ENCODE assay signal across 9 cellular contexts in the genomic region with DNA sequence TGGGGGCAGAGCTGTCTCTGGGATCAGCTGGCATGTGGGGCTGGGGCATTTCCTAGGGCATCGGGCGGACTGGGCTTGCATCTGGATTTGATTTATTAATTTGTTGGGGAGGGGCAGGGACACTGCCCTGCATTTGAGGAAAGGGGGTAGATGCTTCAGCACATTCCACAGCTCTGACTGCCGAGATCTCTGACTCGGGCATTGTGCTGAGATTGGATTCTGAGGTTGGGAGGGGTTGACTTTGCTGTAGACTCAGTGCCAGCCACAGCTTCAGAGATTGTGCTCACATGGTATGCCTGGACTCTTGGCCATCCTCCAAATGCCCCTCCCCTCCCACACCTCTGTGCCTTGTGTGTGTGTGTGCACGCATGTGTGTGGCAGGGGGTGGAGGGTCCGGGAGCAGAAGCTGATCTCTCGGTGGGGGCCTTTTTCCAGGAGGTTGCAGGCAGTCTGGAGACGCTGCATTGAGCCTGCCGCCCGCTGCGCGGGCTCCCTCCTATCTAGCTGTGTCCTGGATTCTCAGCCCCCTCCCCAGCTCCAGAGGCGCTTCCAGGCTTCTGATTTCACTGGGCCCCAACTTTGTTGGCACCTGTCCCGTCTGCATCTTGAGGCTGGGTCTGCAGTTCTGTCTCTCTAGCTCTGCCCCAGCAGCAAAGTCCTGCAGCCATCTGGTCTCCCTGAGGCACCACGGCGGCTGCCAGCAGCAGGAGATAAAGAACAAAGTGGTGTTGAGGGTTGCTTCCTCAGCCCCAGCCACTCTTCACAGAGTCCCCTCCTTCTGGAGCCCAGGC. TPM values are rescaled to one million over a fixed set of nuclear protein-coding genes. Genes with fewer than 3 reads are reported as not detected.
A peak's percentile ranks its signal among the peaks of the same experiment; 100 is the strongest.
DNase-seq lines count a peak whose midpoint lies in the region; FAIRE-seq and TF ChIP-seq lines count a peak whose summit lies in the region.
"Had no signal": no experiment of that assay in that cellular context is flagged by ENCODE, and none has a peak within 500 bp of the region (broad histone marks: within the 10 kb centered on the region; RNA-seq: fewer than 3 reads in every experiment).

No MANE protein-coding gene starts in this region.

- H3K27me3 ChIP-seq in AG04450 (ENCODE audit: control insufficient read depth, insufficient read depth, low read length), result no peaks in the 10 kb centered on the region

- peaks cover 42% of the 10 kb centered on the region for H3K4me1 ChIP-seq in mesodermal cell (ENCODE audit: control insufficient read depth, insufficient read depth, low read length, poor library complexity, severe bottlenecking)

- no peaks in the 10 kb centered on the region for H3K9me3 ChIP-seq in AG04450 (ENCODE audit: control insufficient read depth, insufficient read depth, low read length)
- H3K9me3 ChIP-seq in mesodermal cell (ENCODE audit: control insufficient read depth, low read length), result no peaks in the 10 kb centered on the region

- CTCF ChIA-PET in AG04450 (lab: Charles Lee), result interaction anchor here (0.6 to 0.7 kb wide), 2 partner anchors 12 to 18 kb away, joined by 3 to 4 read pairs; no protein-coding TSS in a partner anchor

- WGBS in mesodermal cell (ENCODE audit: insufficient coverage in 2 of 2), 2 experiments, result 80 to 83% methylated on average over 9 to 11 of the region's 16 CpGs

- H3K36me3 ChIP-seq in mesodermal cell (ENCODE audit: control insufficient read depth, insufficient read depth, low read length), result peaks cover 47% of the 10 kb centered on the region

- peak; percentile 67 for DNase-seq in AG04450 (ENCODE audit: low read depth, low spot score)
- DNase-seq in LHCN-M2 (ENCODE audit: low read depth), result peak; percentile 31
- DNase-seq in epithelial cell of esophagus (ENCODE audit: low read depth), result peak; percentile 61
- no peak for DNase-seq in head of caudate nucleus
- DNase-seq in activated gamma-delta T cell treated with Interleukin-2 at 50 U/mL for 16 hours, result no peak
- no peak for DNase-seq in RCC 7860 (ENCODE audit: low spot score)
- no peak for DNase-seq in GM19239 (ENCODE audit: insufficient read length, low spot score)
- DNase-seq: natural killer cell had no signal

- TF ChIP-seq CTCF in AG04450 (IDR thresholded peaks at IDR 0.05; ENCODE audit: low read depth, low read length), result no peak
- no peak for TF ChIP-seq CTCF in epithelial cell of esophagus (IDR thresholded peaks at IDR 0.05; ENCODE audit: insufficient read depth, low read depth, low read length, missing control alignments)

- intact Hi-C loops in head of caudate nucleus (cut with DNase I), result no loop called here

- POLR2A ChIA-PET in AG04450 (lab: Yijun Ruan, JAX), result interaction anchor here (0.7 to 1.9 kb wide), 7 partner anchors 13 to 93 kb away, joined by 3 to 11 read pairs (median 5); a partner anchor contains a TSS

- FAIRE-seq in RCC 7860 (lab: Jason Lieb, UNC), result no peak
- no peak for FAIRE-seq in GM19239 (lab: Jason Lieb, UNC)

- H3K4me3 ChIP-seq in AG04450 (ENCODE audit: low read depth, low read length) (no peak overlapping the region), epithelial cell of esophagus (ENCODE audit: low read length) (no peak overlapping the region), mesodermal cell (ENCODE audit: extremely low read depth, insufficient read depth, low read length, poor library complexity, severe bottlenecking) (no peak overlapping the region)

- H3K27ac ChIP-seq in AG04450 (ENCODE audit: low read depth, low read length) (peak overlapping the region; percentile 71), mesodermal cell (ENCODE audit: low read depth, low read length, severe bottlenecking) (peak overlapping the region; percentile 64)

RNA-seq across cellular contexts. Expression of a gene that starts 14.9 kb away (rescaled TPM):
- 1,026 and 1,343 TPM in 2 replicates for polyA plus RNA-seq in AG04450 (2011; rRNA removed)
- polyA minus RNA-seq in AG04450 (2011; rRNA and poly(A)+ RNA removed), result 782 and 1,005 TPM in 2 replicates
- total RNA-seq in LHCN-M2 (2014; rRNA removed), result 47.5 and 55.3 TPM in 2 replicates
- polyA plus RNA-seq in LHCN-M2 (2012), result 553 TPM
- polyA plus RNA-seq in mesodermal cell (2013, experiment 1 of 2), result 445 TPM
- 332 TPM for polyA plus RNA-seq in mesodermal cell (2013, experiment 2 of 2)

RNA-seq across cellular contexts. Expression of a gene that starts 40.5 kb away (rescaled TPM):
- 28.2 and 53.5 TPM in 2 replicates for polyA plus RNA-seq in AG04450 (2011; rRNA removed)
- polyA minus RNA-seq in AG04450 (2011; rRNA and poly(A)+ RNA removed), result 12.0 and 28.1 TPM in 2 replicates
- total RNA-seq in LHCN-M2 (2014; rRNA removed), result 264 and 349 TPM in 2 replicates
- 54.4 TPM for polyA plus RNA-seq in LHCN-M2 (2012)
- polyA plus RNA-seq in mesodermal cell (2013, experiment 1 of 2), result 189 TPM
- polyA plus RNA-seq in mesodermal cell (2013, experiment 2 of 2), result 212 TPM

RNA-seq across cellular contexts. Expression of a gene that starts 43.2 kb away (rescaled TPM):
- polyA plus RNA-seq in AG04450 (2011; rRNA removed), result 0.07 and 0.10 TPM in 2 replicates
- polyA minus RNA-seq in AG04450 (2011; rRNA and poly(A)+ RNA removed), result 0.04 and 0.09 TPM in 2 replicates
- not detected in 2 replicates for total RNA-seq in LHCN-M2 (2014; rRNA removed)
- 0.05 TPM for polyA plus RNA-seq in LHCN-M2 (2012)
- polyA plus RNA-seq in mesodermal cell (2013, experiment 1 of 2), result not detected
- not detected for polyA plus RNA-seq in mesodermal cell (2013, experiment 2 of 2)

Comparison
In these comparisons a context has a peak if more than half of its experiments do, and no peak if none do; other contexts are left out.
1. DNase-seq: peak in AG04450 (single experiment), LHCN-M2 (single experiment) and epithelial cell of esophagus (single experiment); none in head of caudate nucleus (0 of 42), activated gamma-delta T cell treated with Interleukin-2 at 50 U/mL for 16 hours (single experiment), RCC 7860 (single experiment) and GM19239 (single experiment).